17 cellular contexts compared by ENCODE assay signal in genomic region chr10:34757933-34758332, GRCh38. TPM values are rescaled to one million over a fixed set of nuclear protein-coding genes. Genes with fewer than 3 reads are reported as not detected.
DNase-seq lines count a peak whose midpoint lies in the region; ATAC-seq and TF ChIP-seq lines count a peak whose summit lies in the region.
"Had no signal": no experiment of that assay in that cellular context is flagged by ENCODE, and none has a peak within 500 bp of the region (broad histone marks: within the 10 kb centered on the region; RNA-seq: fewer than 3 reads in every experiment).

No MANE protein-coding gene starts in this region.

- DNase-seq in Panc1 (ENCODE audit: low read depth, low spot score) (no peak), endothelial cell (ENCODE audit: low spot score) (no peak), NCI-H1417 treated with DMSO at 0.1 percent for 48 hours (lab: John Stamatoyannopoulos, UW) (no peak), CD1c-positive myeloid dendritic cell (ENCODE audit: extremely low spot score) (no peak)
- DNase-seq in stimulated activated CD8-positive, alpha-beta memory T cell treated with anti-CD3 and anti-CD28 coated beads, Interleukin-4, amount 100 ng/mL, for 48 hours: no peak
- DNase-seq: activated CD4-positive, alpha-beta T cell treated with anti-CD3 and anti-CD28 coated beads for 36 hours; activated naive CD8-positive, alpha-beta T cell treated with anti-CD3 and anti-CD28 coated beads for 36 hours; C1 segment of cervical spinal cord; cortex of kidney; GF-D8; NCI-H187 treated with DMSO at 0.1 percent for 48 hours had no signal

- CTCF ChIA-PET in Panc1 (lab: Charles Lee): no interaction called here

- peak overlapping the region; percentile 15 for H3K27ac Mint-ChIP-seq in endothelial cell (ENCODE audit: unreplicated experiment)
- peak overlapping the region; percentile 8 to 30 (median 18) for H3K27ac Mint-ChIP-seq in nephron
- H3K27ac Mint-ChIP-seq: activated CD4-positive, alpha-beta T cell treated with anti-CD3 and anti-CD28 coated beads for 36 hours; activated naive CD8-positive, alpha-beta T cell treated with anti-CD3 and anti-CD28 coated beads for 36 hours; stimulated activated memory B cell treated with anti-CD40 and anti-IgM and Interleukin-4, amounts not matched to agents 10 μg/mL and 1 μg/mL and 100 μg/mL, for 72 hours had no signal

- H3K4me1 ChIP-seq in ACC112 (ENCODE audit: control insufficient read depth, insufficient read depth, low read length, unreplicated experiment) (peaks cover 35% of the 10 kb centered on the region), Panc1 (ENCODE audit: control insufficient read depth, insufficient read depth, low read length) (peaks cover 17% of the 10 kb centered on the region)

- H3K4me3 Mint-ChIP-seq in endothelial cell (ENCODE audit: unreplicated experiment): no peak overlapping the region
- H3K4me3 Mint-ChIP-seq in nephron: no peak overlapping the region
- H3K4me3 Mint-ChIP-seq: activated CD4-positive, alpha-beta T cell treated with anti-CD3 and anti-CD28 coated beads for 36 hours; activated naive CD8-positive, alpha-beta T cell treated with anti-CD3 and anti-CD28 coated beads for 36 hours; brain; stimulated activated memory B cell treated with anti-CD40 and anti-IgM and Interleukin-4, amounts not matched to agents 10 μg/mL and 1 μg/mL and 100 μg/mL, for 72 hours had no signal

- no peaks in the 10 kb centered on the region for H3K9me3 ChIP-seq in Panc1 (ENCODE audit: control insufficient read depth, insufficient read depth, low read depth, low read length)
- H3K9me3 ChIP-seq: right atrium auricular region had no signal

- H3K27ac ChIP-seq in ACC112 (ENCODE audit: low read depth, low read length) (peak overlapping the region; percentile 71), Panc1 (ENCODE audit: low read length) (peak overlapping the region; percentile 44; the same call in 1 of the 2 replicates)
- H3K27ac ChIP-seq: right atrium auricular region had no signal

- no peak overlapping the region for H2AFZ ChIP-seq in ACC112 (ENCODE audit: low read length, unreplicated experiment)

- BruUV-seq in Panc1 (replicated peaks; lab: Mats Ljungman, UMichigan): no TSS peak

- POLR2A ChIA-PET in Panc1 (lab: Charles Lee): no interaction called here

- H3K27me3 ChIP-seq in ACC112 (ENCODE audit: insufficient read depth, low read length) (no peaks in the 10 kb centered on the region), Panc1 (ENCODE audit: control insufficient read depth, insufficient read depth, low read length) (no peaks in the 10 kb centered on the region)
- H3K27me3 ChIP-seq: right atrium auricular region had no signal

- H3K4me1 Mint-ChIP-seq in endothelial cell (ENCODE audit: unreplicated experiment) (peaks cover 25% of the 10 kb centered on the region), nephron (peaks cover 72% of the 10 kb centered on the region)
- H3K4me1 Mint-ChIP-seq: stimulated activated memory B cell treated with anti-CD40 and anti-IgM and Interleukin-4, amounts not matched to agents 10 μg/mL and 1 μg/mL and 100 μg/mL, for 72 hours had no signal

- no peaks in the 10 kb centered on the region for H3K9me3 Mint-ChIP-seq in endothelial cell (ENCODE audit: unreplicated experiment)
- no peaks in the 10 kb centered on the region for H3K9me3 Mint-ChIP-seq in nephron
- H3K9me3 Mint-ChIP-seq: brain had no signal

- H3K36me3 ChIP-seq in ACC112 (ENCODE audit: insufficient read depth, low read length) (no peaks in the 10 kb centered on the region), Panc1 (ENCODE audit: control insufficient read depth, insufficient read depth, low read length) (no peaks in the 10 kb centered on the region)
- H3K36me3 ChIP-seq: right atrium auricular region had no signal

- in situ Hi-C loops in Panc1 (cut with HindIII; ENCODE audit: low pct_unique_long_range_greater_than_20kb, low sequenced_read_pairs): no loop called here

- ATAC-seq in Panc1 (no peak), HG03097 (IDR thresholded peaks at IDR 0.05; ENCODE audit: low FRiP score, unreplicated experiment) (no peak)
- ATAC-seq: stimulated activated memory B cell treated with anti-CD40 and anti-IgM and Interleukin-4, amounts not matched to agents 10 μg/mL and 1 μg/mL and 100 μg/mL, for 72 hours had no signal

- H3K27me3 Mint-ChIP-seq in endothelial cell (ENCODE audit: unreplicated experiment) (no peaks in the 10 kb centered on the region), nephron (ENCODE audit: low read depth) (no peaks in the 10 kb centered on the region)
- H3K27me3 Mint-ChIP-seq: stimulated activated memory B cell treated with anti-CD40 and anti-IgM and Interleukin-4, amounts not matched to agents 10 μg/mL and 1 μg/mL and 100 μg/mL, for 72 hours had no signal

- H3K4me3 ChIP-seq in ACC112 (ENCODE audit: low read depth, low read length) (no peak overlapping the region), Panc1 (ENCODE audit: low read depth in 2 of 2, low read length in 2 of 2) (no peak overlapping the region)
- H3K4me3 ChIP-seq: right atrium auricular region had no signal

- H3K79me2 ChIP-seq in ACC112 (ENCODE audit: control insufficient read depth, insufficient read depth, low read length, unreplicated experiment): peaks cover 32% of the 10 kb centered on the region

- intact Hi-C loops in Panc1 (cut with micrococcal nuclease; ENCODE audit: unreplicated experiment): no loop called here

- no peaks in the 10 kb centered on the region for H3K36me3 Mint-ChIP-seq in endothelial cell (ENCODE audit: low read depth, unreplicated experiment)
- no peaks in the 10 kb centered on the region for H3K36me3 Mint-ChIP-seq in nephron (ENCODE audit: low read depth)
- H3K36me3 Mint-ChIP-seq: activated naive CD8-positive, alpha-beta T cell treated with anti-CD3 and anti-CD28 coated beads for 36 hours; brain; stimulated activated memory B cell treated with anti-CD40 and anti-IgM and Interleukin-4, amounts not matched to agents 10 μg/mL and 1 μg/mL and 100 μg/mL, for 72 hours had no signal

- TF ChIP-seq CTCF in Panc1 (IDR thresholded peaks at IDR 0.05) (no peak), endothelial cell (IDR thresholded peaks at IDR 0.05; ENCODE audit: unreplicated experiment) (no peak), nephron (IDR thresholded peaks at IDR 0.05; ENCODE audit: unreplicated experiment in 3 of 3) (no peak)

RNA-seq across cellular contexts. Expression of gene PARD3, which starts 57.2 kb away (rescaled TPM):
- total RNA-seq in Panc1 (2021; ENCODE audit: unreplicated experiment) (29.8 TPM), endothelial cell (ENCODE audit: unreplicated experiment) (35.2 TPM)
- 17.4 TPM for polyA plus RNA-seq in Panc1 (2012; ENCODE audit: insufficient read length)
